In genomic region chr14:23383041-23383440, GRCh38 we compare ENCODE assay signal across 11 cellular contexts. TPM values are rescaled to one million over a fixed set of nuclear protein-coding genes. Genes with fewer than 3 reads are reported as not detected.
"Had no signal": no experiment of that assay in that cellular context is flagged by ENCODE, and none has a peak within 500 bp of the region (broad histone marks: within the 10 kb centered on the region; RNA-seq: fewer than 3 reads in every experiment).

No MANE protein-coding gene starts in this region.

- DNase-seq: GM23248, GOT3, H7, HFFc6 had no signal

- H3K36me3 Mint-ChIP-seq: IgD-negative memory B cell had no signal

- H3K9me3 Mint-ChIP-seq: HFFc6, IgD-negative memory B cell had no signal

- H3K9ac ChIP-seq: GM23248 had no signal

- H3K4me3 ChIP-seq: GM23248, HAP-1 had no signal

- H3K27ac Mint-ChIP-seq: HFFc6 had no signal

- H3K36me3 ChIP-seq: HAP-1 had no signal

- H3K4me3 Mint-ChIP-seq: HFFc6, IgD-negative memory B cell had no signal

- H3K9me3 ChIP-seq: HAP-1 had no signal

- H3K27ac ChIP-seq: GM23248, HL-60 had no signal

- H3K4me1 Mint-ChIP-seq: IgD-negative memory B cell had no signal

- H3K4me1 ChIP-seq: HAP-1 had no signal

- ATAC-seq: HCT116, HepG2 had no signal

RNA-seq across cellular contexts. Expression of gene CMTM5, which starts 6.2 kb away (rescaled TPM):
- total RNA-seq: GM23248, H4, HepG2, HFFc6 had no signal
- polyA plus RNA-seq: GM23248, HepG2 had no signal

RNA-seq across cellular contexts. Expression of gene IL25, which starts 10.4 kb away (rescaled TPM):
- total RNA-seq: GM23248, H4, HepG2, HFFc6, HT1080 had no signal
- polyA plus RNA-seq: GM23248, HepG2, IgD-negative memory B cell had no signal

RNA-seq across cellular contexts. Expression of gene EFS, which starts 18.1 kb away (rescaled TPM):
- total RNA-seq: H4, HepG2, HT1080 had no signal
- polyA plus RNA-seq: HepG2, IgD-negative memory B cell had no signal

RNA-seq across cellular contexts. Expression of gene MYH6, which starts 25.0 kb away (rescaled TPM):
- total RNA-seq: GM23248, H4, HepG2, HFFc6, HT1080 had no signal
- polyA plus RNA-seq: GM23248, IgD-negative memory B cell had no signal
